In genomic region chr22:35116817-35117216, GRCh38 we compare ENCODE assay signal across 19 cellular contexts. TPM values are rescaled to one million over a fixed set of nuclear protein-coding genes. Genes with fewer than 3 reads are reported as not detected.
"Had no signal": no experiment of that assay in that cellular context is flagged by ENCODE, and none has a peak within 500 bp of the region (broad histone marks: within the 10 kb centered on the region; RNA-seq: fewer than 3 reads in every experiment).

No MANE protein-coding gene starts in this region.

- H3K4me1 ChIP-seq: heart right ventricle, parathyroid adenoma, tibial nerve had no signal

- H3K27ac ChIP-seq: cardiac muscle cell, heart right ventricle, parathyroid adenoma, skin epidermis had no signal

- DNase-seq: activated CD4-positive, alpha-beta memory T cell treated with anti-CD3 and anti-CD28 coated beads, Interleukin-2, amount 10 ng/mL, durations not matched to agents 7 days and 5 days; activated CD4-positive, alpha-beta T cell treated with anti-CD3 and anti-CD28 coated beads for 36 hours; activated naive CD8-positive, alpha-beta T cell treated with anti-CD3 and anti-CD28 coated beads, Interleukin-2, amount 50 U/mL, for 24 hours; activated T-cell treated with anti-CD3 and anti-CD28 coated beads, Interleukin-2, amount 50 U/mL, for 72 hours; heart right ventricle; islet precursor cell; retina; T-helper 9 cell had no signal

- ATAC-seq: activated CD4-positive, alpha-beta T cell treated with anti-CD3 and anti-CD28 coated beads for 36 hours; activated naive CD8-positive, alpha-beta T cell treated with anti-CD3 and anti-CD28 coated beads, Interleukin-2, amount 50 U/mL, for 24 hours; activated T-cell treated with anti-CD3 and anti-CD28 coated beads, Interleukin-2, amount 50 U/mL, for 72 hours; heart right ventricle; stimulated activated memory B cell treated with anti-CD40 and anti-IgM and Interleukin-4, amounts not matched to agents 10 μg/mL and 1 μg/mL and 100 μg/mL, for 72 hours had no signal

- H3K4me3 ChIP-seq: cardiac muscle cell, heart right ventricle, skin epidermis, tibial nerve had no signal

- H3K27me3 ChIP-seq: cardiac muscle cell, heart right ventricle, tibial nerve had no signal

- H3K36me3 ChIP-seq: cardiac muscle cell, heart right ventricle, tibial nerve had no signal

- H3K9me3 ChIP-seq: heart right ventricle, tibial nerve had no signal

RNA-seq across cellular contexts. Expression of gene ISX, which starts 50.9 kb away (rescaled TPM):
- total RNA-seq: activated CD4-positive, alpha-beta memory T cell treated with anti-CD3 and anti-CD28 coated beads, Interleukin-2, amount 10 ng/mL, durations not matched to agents 7 days and 5 days; activated CD4-positive, alpha-beta T cell treated with anti-CD3 and anti-CD28 coated beads for 36 hours; activated T-cell treated with anti-CD3 and anti-CD28 coated beads, Interleukin-2, amount 50 U/mL, for 72 hours; cardiac muscle cell; endothelial cell of umbilical vein; frontal cortex; heart right ventricle; mesenteric fat pad; myocyte; neural crest cell; subcutaneous adipose tissue; tibial nerve had no signal
